13 cellular contexts compared by ENCODE assay signal in the genomic region with DNA sequence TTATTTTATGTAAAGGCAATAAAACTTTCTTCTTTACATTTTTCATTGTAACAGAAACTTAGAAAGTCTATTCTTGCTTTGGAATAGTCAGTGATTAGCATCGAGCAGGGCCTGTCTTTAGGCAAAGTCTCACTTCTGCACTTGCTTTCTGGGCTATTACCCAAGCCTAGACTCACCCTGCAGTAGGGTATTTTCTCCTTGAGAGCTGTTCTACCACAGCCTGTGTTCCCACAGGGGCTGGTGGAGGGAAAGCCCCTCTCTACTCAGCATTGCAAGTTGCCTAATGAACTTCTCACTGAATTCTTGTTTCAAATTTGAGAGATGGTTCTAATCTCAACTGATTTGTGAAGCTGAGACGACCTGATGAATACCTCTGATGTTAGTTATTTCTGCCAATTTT.
DNase-seq lines count a peak whose midpoint lies in the region; ATAC-seq lines count a peak whose summit lies in the region.
"Had no signal": no experiment of that assay in that cellular context is flagged by ENCODE, and none has a peak within 500 bp of the region (broad histone marks: within the 10 kb centered on the region; RNA-seq: fewer than 3 reads in every experiment).

No MANE protein-coding gene starts in this region.

- H3K36me3 Mint-ChIP-seq in IgD-negative memory B cell, result peaks cover 2% of the 10 kb centered on the region
- no peaks in the 10 kb centered on the region for H3K36me3 Mint-ChIP-seq in activated naive CD4-positive, alpha-beta T cell treated with anti-CD3 and anti-CD28 coated beads, Interleukin-2, amount 10 ng/mL, durations not matched to agents 7 days and 5 days

- CTCF ChIA-PET in activated naive CD4-positive, alpha-beta T cell treated with anti-CD3 and anti-CD28 coated beads, Interleukin-2, amount 10 ng/mL, durations not matched to agents 7 days and 5 days (lab: Charles Lee), result no interaction called here

- H3K27me3 Mint-ChIP-seq in IgD-negative memory B cell, result no peaks in the 10 kb centered on the region
- H3K27me3 Mint-ChIP-seq in activated naive CD4-positive, alpha-beta T cell treated with anti-CD3 and anti-CD28 coated beads, Interleukin-2, amount 10 ng/mL, durations not matched to agents 7 days and 5 days, result no peaks in the 10 kb centered on the region
- H3K27me3 Mint-ChIP-seq: activated CD4-positive, alpha-beta T cell treated with anti-CD3 and anti-CD28 coated beads for 36 hours had no signal

- H3K4me3 Mint-ChIP-seq in IgD-negative memory B cell, result no peak overlapping the region
- H3K4me3 Mint-ChIP-seq in activated naive CD4-positive, alpha-beta T cell treated with anti-CD3 and anti-CD28 coated beads, Interleukin-2, amount 10 ng/mL, durations not matched to agents 7 days and 5 days, result no peak overlapping the region
- H3K4me3 Mint-ChIP-seq: activated CD4-positive, alpha-beta T cell treated with anti-CD3 and anti-CD28 coated beads for 36 hours had no signal

- ATAC-seq in GM18502 (IDR thresholded peaks at IDR 0.05; ENCODE audit: poor library complexity, unreplicated experiment) (peak; percentile 97), GM21360 (IDR thresholded peaks at IDR 0.05; ENCODE audit: unreplicated experiment) (peak; percentile 91), HG02943 (IDR thresholded peaks at IDR 0.05; ENCODE audit: low read depth, unreplicated experiment) (peak; percentile 70)
- ATAC-seq: activated CD4-positive, alpha-beta T cell treated with anti-CD3 and anti-CD28 coated beads for 36 hours had no signal

- peaks cover 26 to 41% (median 37%) of the 10 kb centered on the region in 3 donors for H3K4me1 Mint-ChIP-seq in IgD-negative memory B cell
- H3K4me1 Mint-ChIP-seq in activated naive CD4-positive, alpha-beta T cell treated with anti-CD3 and anti-CD28 coated beads, Interleukin-2, amount 10 ng/mL, durations not matched to agents 7 days and 5 days, result no peaks in the 10 kb centered on the region
- H3K4me1 Mint-ChIP-seq: activated CD4-positive, alpha-beta T cell treated with anti-CD3 and anti-CD28 coated beads for 36 hours had no signal

- DNase-seq in cerebellar cortex (ENCODE audit: low spot score) (no peak), DMS 273 treated with DMSO at 0.1 percent for 48 hours (lab: John Stamatoyannopoulos, UW) (no peak)
- no peak for DNase-seq in stimulated activated CD4-positive, alpha-beta T cell treated with anti-CD3 and anti-CD28 coated beads, Interleukin-4, amount 100 ng/mL, for 4 hours
- DNase-seq in activated naive CD4-positive, alpha-beta T cell treated with anti-CD3 and anti-CD28 coated beads, Interleukin-2, amount 10 ng/mL, durations not matched to agents 7 days and 5 days, result no peak
- DNase-seq: activated CD4-positive, alpha-beta T cell treated with anti-CD3 and anti-CD28 coated beads for 36 hours; caudate nucleus; NCI-H1092 treated with DMSO at 0.1 percent for 48 hours; NCI-H748 treated with DMSO at 0.1 percent for 48 hours; retina had no signal

- peaks cover 0 to 2% (median 1%) of the 10 kb centered on the region in 3 donors for H3K9me3 Mint-ChIP-seq in IgD-negative memory B cell
- H3K9me3 Mint-ChIP-seq in activated naive CD4-positive, alpha-beta T cell treated with anti-CD3 and anti-CD28 coated beads, Interleukin-2, amount 10 ng/mL, durations not matched to agents 7 days and 5 days, result no peaks in the 10 kb centered on the region

- H3K27ac Mint-ChIP-seq in IgD-negative memory B cell, result peak overlapping the region; percentile 12 to 87 (median 18)
- no peak overlapping the region for H3K27ac Mint-ChIP-seq in activated naive CD4-positive, alpha-beta T cell treated with anti-CD3 and anti-CD28 coated beads, Interleukin-2, amount 10 ng/mL, durations not matched to agents 7 days and 5 days
- H3K27ac Mint-ChIP-seq: activated CD4-positive, alpha-beta T cell treated with anti-CD3 and anti-CD28 coated beads for 36 hours had no signal
